In genomic region chr18:63051928-63052327, GRCh38 we compare ENCODE assay signal across 17 cellular contexts.
A peak's percentile ranks its signal among the peaks of the same experiment; 100 is the strongest.
DNase-seq lines count a peak whose midpoint lies in the region; ATAC-seq lines count a peak whose summit lies in the region.
"Had no signal": no experiment of that assay in that cellular context is flagged by ENCODE, and none has a peak within 500 bp of the region (broad histone marks: within the 10 kb centered on the region; RNA-seq: fewer than 3 reads in every experiment).

No MANE protein-coding gene starts in this region.

- H3K27ac Mint-ChIP-seq in effector memory CD8-positive, alpha-beta T cell: peak overlapping the region; percentile 87 to 90
- H3K27ac Mint-ChIP-seq: CD4-positive, alpha-beta T cell had no signal

- no peak for ATAC-seq in effector memory CD8-positive, alpha-beta T cell (replicated peaks)

- peaks cover 20 to 37% of the 10 kb centered on the region in 2 donors for H3K4me1 Mint-ChIP-seq in effector memory CD8-positive, alpha-beta T cell (ENCODE audit: low read depth in 2 of 2)

- H3K36me3 Mint-ChIP-seq in effector memory CD8-positive, alpha-beta T cell (ENCODE audit: insufficient read depth): peaks cover 5% of the 10 kb centered on the region

- no peaks in the 10 kb centered on the region for H3K27me3 Mint-ChIP-seq in effector memory CD8-positive, alpha-beta T cell

- H3K4me3 Mint-ChIP-seq in effector memory CD8-positive, alpha-beta T cell: peak overlapping the region in 1 of 2 donors; percentile 79
- H3K4me3 Mint-ChIP-seq: CD4-positive, alpha-beta T cell had no signal

- no peaks in the 10 kb centered on the region for H3K9me3 Mint-ChIP-seq in effector memory CD8-positive, alpha-beta T cell
- H3K9me3 Mint-ChIP-seq: CD4-positive, alpha-beta T cell had no signal

- DNase-seq in DMS79 (lab: John Stamatoyannopoulos, UW) (peak; percentile 10), DMS79 treated with DMSO at 0.1 percent for 48 hours (lab: John Stamatoyannopoulos, UW) (no peak), DMS53 (lab: John Stamatoyannopoulos, UW) (peak; percentile 92), NCI-H510A (lab: John Stamatoyannopoulos, UW) (peak; percentile 62), NCI-H1694 treated with DMSO at 0.1 percent for 48 hours (lab: John Stamatoyannopoulos, UW) (no peak), epidermal melanocyte (ENCODE audit: insufficient read length, low spot score) (no peak), glomerular visceral epithelial cell (ENCODE audit: extremely low spot score) (no peak)
- DNase-seq in effector memory CD8-positive, alpha-beta T cell: no peak
- DNase-seq: CD4-positive, alpha-beta T cell; KBM-7; NCI-H1436; NCI-H2081; NCI-H226; NCI-H69; OCI-M1; SHP77; SK-N-SH had no signal

Comparison
In these comparisons a context has a peak if more than half of its experiments do, and no peak if none do; other contexts are left out.
1. DNase-seq: peak in DMS79 (single experiment), DMS53 (single experiment) and NCI-H510A (single experiment); none in DMS79 treated with DMSO at 0.1 percent for 48 hours (single experiment), effector memory CD8-positive, alpha-beta T cell (0 of 3), NCI-H1694 treated with DMSO at 0.1 percent for 48 hours (single experiment), epidermal melanocyte (single experiment) and glomerular visceral epithelial cell (single experiment).